ENCODE assay signal across 8 cellular contexts in genomic region chr2:175004980-175005832, GRCh38. TPM values are rescaled to one million over a fixed set of nuclear protein-coding genes. Genes with fewer than 3 reads are reported as not detected.
A peak's percentile ranks its signal among the peaks of the same experiment; 100 is the strongest.
DNase-seq lines count a peak whose midpoint lies in the region; ATAC-seq and TF ChIP-seq lines count a peak whose summit lies in the region.

A gene with protein sequence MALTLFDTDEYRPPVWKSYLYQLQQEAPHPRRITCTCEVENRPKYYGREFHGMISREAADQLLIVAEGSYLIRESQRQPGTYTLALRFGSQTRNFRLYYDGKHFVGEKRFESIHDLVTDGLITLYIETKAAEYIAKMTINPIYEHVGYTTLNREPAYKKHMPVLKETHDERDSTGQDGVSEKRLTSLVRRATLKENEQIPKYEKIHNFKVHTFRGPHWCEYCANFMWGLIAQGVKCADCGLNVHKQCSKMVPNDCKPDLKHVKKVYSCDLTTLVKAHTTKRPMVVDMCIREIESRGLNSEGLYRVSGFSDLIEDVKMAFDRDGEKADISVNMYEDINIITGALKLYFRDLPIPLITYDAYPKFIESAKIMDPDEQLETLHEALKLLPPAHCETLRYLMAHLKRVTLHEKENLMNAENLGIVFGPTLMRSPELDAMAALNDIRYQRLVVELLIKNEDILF (minus strand): TSS chr2:175005381. CDS start chr2:175004912, 469 bp downstream.

- no peaks in the 10 kb centered on the region for H3K9me3 Mint-ChIP-seq in CD4-positive, alpha-beta T cell

- H3K9ac ChIP-seq in HUES48 (ENCODE audit: low read depth, low read length): peak within 1 kb of the TSS; percentile 88

- ATAC-seq in CD4-positive, alpha-beta T cell (ENCODE audit: poor library complexity): peak; percentile 96
- ATAC-seq in GM19463 (IDR thresholded peaks at IDR 0.05; ENCODE audit: unreplicated experiment) (peak; percentile 71), omental fat pad (ENCODE audit: low FRiP score) (peak; percentile 77)

- peaks cover 69% of the 10 kb centered on the region for H3K27me3 Mint-ChIP-seq in CD4-positive, alpha-beta T cell

- H3K9me3 ChIP-seq in CD4-positive, alpha-beta T cell (ENCODE audit: control insufficient read depth, low read length): no peaks in the 10 kb centered on the region
- H3K9me3 ChIP-seq in HUES48 (ENCODE audit: control insufficient read depth, insufficient read depth, low read length): no peaks in the 10 kb centered on the region

- no peak for TF ChIP-seq CTCF in CD4-positive, alpha-beta T cell (IDR thresholded peaks at IDR 0.05)
- TF ChIP-seq CTCF in RWPE1 (conservative IDR thresholded peaks at IDR 0.05; ENCODE audit: low read depth): 0 out of 2 replicates have a peak, but pooled peaks have one; percentile 22
- TF ChIP-seq CTCF in omental fat pad (IDR thresholded peaks at IDR 0.05): no peak

- POLR2A ChIA-PET in CD4-positive, alpha-beta T cell (lab: Charles Lee): interaction anchor here (0.6 to 1.1 kb wide), 4 partner anchors 10 to 266 kb away, joined by 3 to 4 read pairs (median 3); no protein-coding TSS in a partner anchor
- POLR2A ChIA-PET in RWPE1 (lab: Yijun Ruan, JAX; ENCODE audit: low non-redundant PET): no interaction called here

- no peak within 1 kb of the TSS for H3K27ac ChIP-seq in CD4-positive, alpha-beta T cell (ENCODE audit: low read depth, low read length)
- H3K27ac ChIP-seq in HUES48 (ENCODE audit: low read depth, low read length) (peak within 1 kb of the TSS; percentile 96), RWPE1 (peak within 1 kb of the TSS; percentile 55), temporal lobe (ENCODE audit: low read depth, low read length) (no peak within 1 kb of the TSS)

- H3K4me3 ChIP-seq in HUES48 (ENCODE audit: low read depth, low read length): peak within 1 kb of the TSS; percentile 90

- CTCF ChIA-PET in CD4-positive, alpha-beta T cell (lab: Charles Lee): interaction anchor here (1.1 to 2.1 kb wide), 2 partner anchors 10 to 256 kb away, joined by 3 to 5 read pairs; no protein-coding TSS in a partner anchor
- CTCF ChIA-PET in RWPE1 (lab: Yijun Ruan, JAX): interaction anchor here (0.7 kb wide), 1 partner anchor 232 kb away, joined by 5 read pairs; no protein-coding TSS in a partner anchor

- peak; percentile 44 to 78 (median 60) for DNase-seq in CD4-positive, alpha-beta T cell
- peak; percentile 45 for DNase-seq in RWPE1 (ENCODE audit: low spot score)
- DNase-seq in activated naive CD4-positive, alpha-beta T cell treated with Interleukin-2 at 50 U/mL for 16 hours: peak; percentile 70
- no peak for DNase-seq in glomerular endothelial cell (ENCODE audit: extremely low read depth, low read depth, low spot score)
- peak; percentile 64 for DNase-seq in omental fat pad (ENCODE audit: low spot score)

- peak within 1 kb of the TSS; percentile 91 for H3K4me3 Mint-ChIP-seq in CD4-positive, alpha-beta T cell

- peaks cover 45% of the 10 kb centered on the region for H3K4me1 ChIP-seq in HUES48 (ENCODE audit: control insufficient read depth, insufficient read depth, low read length)

- H3K27me3 ChIP-seq in CD4-positive, alpha-beta T cell (ENCODE audit: control insufficient read depth, insufficient read depth, low read length): peaks cover 45% of the 10 kb centered on the region
- H3K27me3 ChIP-seq in HUES48 (ENCODE audit: control insufficient read depth, insufficient read depth, low read length): no peaks in the 10 kb centered on the region

- no peaks in the 10 kb centered on the region for H3K36me3 ChIP-seq in HUES48 (ENCODE audit: control insufficient read depth, insufficient read depth, low read length)

- H3K36me3 Mint-ChIP-seq in CD4-positive, alpha-beta T cell (ENCODE audit: low read depth): no peaks in the 10 kb centered on the region

- no peak within 1 kb of the TSS for H3K27ac Mint-ChIP-seq in CD4-positive, alpha-beta T cell

- intact Hi-C loops in CD4-positive, alpha-beta T cell (cut with DNase I, micrococcal nuclease): loop anchor here (10.0 kb wide), 2 partner anchors 230 to 540 kb away; no protein-coding TSS in a partner anchor

- peaks cover 12% of the 10 kb centered on the region for H3K4me1 Mint-ChIP-seq in CD4-positive, alpha-beta T cell (ENCODE audit: low read depth)

RNA-seq across cellular contexts. Expression of the gene that starts here (rescaled TPM):
- 1 to 10 TPM; 5.3 to 5.6 TPM for total RNA-seq in CD4-positive, alpha-beta T cell
- total RNA-seq in glomerular endothelial cell (19.3 and 25.1 TPM in 2 replicates), omental fat pad (10 to 100 TPM in 1 of 4 donors, 1 to 10 TPM in 3; 6.4 to 23.8 (median 8.7) TPM), temporal lobe (41.1 TPM)

Comparison
In these comparisons a context has a peak if more than half of its experiments do, and no peak if none do; other contexts are left out.
1. H3K27ac ChIP-seq: peak in HUES48 (single experiment) and RWPE1 (single experiment); none in CD4-positive, alpha-beta T cell (single experiment) and temporal lobe (single experiment).
2. Peak in every context shown above with its lines, with median percentiles within 50 percentile points of each other: ATAC-seq.